6 cellular contexts compared by ENCODE assay signal in the genomic region with DNA sequence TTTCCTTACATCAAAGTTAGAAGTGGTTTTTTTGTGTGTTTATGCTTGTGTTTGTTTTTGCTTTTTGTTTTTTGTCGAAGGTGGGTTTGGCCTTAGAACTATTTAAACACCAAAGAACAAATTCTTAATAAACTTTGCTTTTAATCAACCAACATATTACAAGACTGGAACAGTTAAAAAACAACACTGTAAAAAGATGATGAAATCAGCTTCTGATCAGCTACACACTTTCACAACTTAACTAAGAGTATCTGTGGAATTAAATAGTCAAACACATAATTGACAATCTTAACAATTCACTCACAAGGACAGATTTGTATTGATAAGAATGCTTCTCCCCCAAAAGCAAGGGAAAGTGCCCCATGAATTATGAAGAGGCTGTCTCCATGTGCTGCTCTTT.
"Had no signal": no experiment of that assay in that cellular context is flagged by ENCODE, and none has a peak within 500 bp of the region (broad histone marks: within the 10 kb centered on the region; RNA-seq: fewer than 3 reads in every experiment).

No MANE protein-coding gene starts in this region.

- ATAC-seq: HepG2 had no signal

- H3K4me1 Mint-ChIP-seq: IgD-negative memory B cell had no signal

- H3K27ac ChIP-seq: HL-60 had no signal

- H3K4me3 Mint-ChIP-seq: IgD-negative memory B cell had no signal

- H3K36me3 Mint-ChIP-seq: IgD-negative memory B cell had no signal

- DNase-seq: IMR-90, KBM-7 had no signal

- H3K9me3 Mint-ChIP-seq: IgD-negative memory B cell had no signal

- H3K27ac Mint-ChIP-seq: IgD-negative memory B cell had no signal

- FAIRE-seq: HepG2, HTR-8/SVneo had no signal
